Comparison of ENCODE assay signal across 7 cellular contexts in genomic region chr4:37715889-37716402, GRCh38. TPM values are rescaled to one million over a fixed set of nuclear protein-coding genes. Genes with fewer than 3 reads are reported as not detected.
DNase-seq lines count a peak whose midpoint lies in the region; ATAC-seq lines count a peak whose summit lies in the region.

No MANE protein-coding gene starts in this region.

- DNase-seq in astrocyte of the hippocampus (ENCODE audit: low read depth, low spot score) (peak; percentile 20), mesenteric fat pad (ENCODE audit: low spot score) (no peak), NCI-H774 (lab: John Stamatoyannopoulos, UW) (no peak), C1 segment of cervical spinal cord (lab: John Stamatoyannopoulos, UW) (no peak)

- ATAC-seq in GM18517 (IDR thresholded peaks at IDR 0.05; ENCODE audit: unreplicated experiment), result peak; percentile 77
- ATAC-seq in GM21360 (IDR thresholded peaks at IDR 0.05; ENCODE audit: unreplicated experiment), result peak; percentile 83
- ATAC-seq in HG03521 (IDR thresholded peaks at IDR 0.05; ENCODE audit: unreplicated experiment), result peak; percentile 70

RNA-seq across cellular contexts. Expression of gene RELL1, which starts 29.8 kb away (rescaled TPM):
- 56.2 TPM for total RNA-seq in mesenteric fat pad
